In the genomic region with DNA sequence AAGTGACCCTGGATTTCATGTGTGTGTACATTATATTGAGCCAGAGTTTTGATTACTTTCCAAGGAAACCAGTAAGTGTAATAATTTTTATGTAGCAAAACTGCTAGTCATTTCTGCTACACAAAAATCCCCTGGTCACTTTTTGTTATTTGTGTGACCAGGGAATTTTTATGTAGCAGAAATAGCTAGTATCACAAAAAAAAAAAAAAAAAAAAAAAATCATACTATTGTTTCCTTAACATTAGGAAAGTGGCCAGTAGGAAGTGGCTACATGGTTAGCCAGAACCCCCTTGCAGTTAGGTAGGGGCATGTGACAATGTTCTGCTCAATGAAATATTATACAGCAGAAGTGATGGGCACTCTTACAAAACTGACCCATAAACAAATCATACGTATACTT, we compare ENCODE assay signal across 11 cellular contexts.
"Had no signal": no experiment of that assay in that cellular context is flagged by ENCODE, and none has a peak within 500 bp of the region (broad histone marks: within the 10 kb centered on the region; RNA-seq: fewer than 3 reads in every experiment).

No MANE protein-coding gene starts in this region.

- H3K27ac ChIP-seq: GM23248 had no signal

- H2AFZ ChIP-seq: GM23248, GM23338 had no signal

- FAIRE-seq: H1, H54 had no signal

- H3K27ac Mint-ChIP-seq: GM23338, H9, HFFc6 had no signal

- ATAC-seq: GM23338, HCT116 had no signal

- H3K4me3 ChIP-seq: GM23248, GM23338, HAP-1 had no signal

- H3K4me2 ChIP-seq: GM23338 had no signal

- H3K4me1 Mint-ChIP-seq: GM23338 had no signal

- H3K9ac ChIP-seq: GM23248 had no signal

- DNase-seq: GM23248, GOT3, H7, H9, HCEC 1CT, HFFc6 had no signal

- H3K9me3 Mint-ChIP-seq: HFFc6 had no signal

- H3K4me1 ChIP-seq: HAP-1 had no signal

- H3K36me3 ChIP-seq: HAP-1 had no signal

- H3K4me3 Mint-ChIP-seq: GM23338, H9, HFFc6 had no signal
